ENCODE assay signal across 1 cellular context in the genomic region with DNA sequence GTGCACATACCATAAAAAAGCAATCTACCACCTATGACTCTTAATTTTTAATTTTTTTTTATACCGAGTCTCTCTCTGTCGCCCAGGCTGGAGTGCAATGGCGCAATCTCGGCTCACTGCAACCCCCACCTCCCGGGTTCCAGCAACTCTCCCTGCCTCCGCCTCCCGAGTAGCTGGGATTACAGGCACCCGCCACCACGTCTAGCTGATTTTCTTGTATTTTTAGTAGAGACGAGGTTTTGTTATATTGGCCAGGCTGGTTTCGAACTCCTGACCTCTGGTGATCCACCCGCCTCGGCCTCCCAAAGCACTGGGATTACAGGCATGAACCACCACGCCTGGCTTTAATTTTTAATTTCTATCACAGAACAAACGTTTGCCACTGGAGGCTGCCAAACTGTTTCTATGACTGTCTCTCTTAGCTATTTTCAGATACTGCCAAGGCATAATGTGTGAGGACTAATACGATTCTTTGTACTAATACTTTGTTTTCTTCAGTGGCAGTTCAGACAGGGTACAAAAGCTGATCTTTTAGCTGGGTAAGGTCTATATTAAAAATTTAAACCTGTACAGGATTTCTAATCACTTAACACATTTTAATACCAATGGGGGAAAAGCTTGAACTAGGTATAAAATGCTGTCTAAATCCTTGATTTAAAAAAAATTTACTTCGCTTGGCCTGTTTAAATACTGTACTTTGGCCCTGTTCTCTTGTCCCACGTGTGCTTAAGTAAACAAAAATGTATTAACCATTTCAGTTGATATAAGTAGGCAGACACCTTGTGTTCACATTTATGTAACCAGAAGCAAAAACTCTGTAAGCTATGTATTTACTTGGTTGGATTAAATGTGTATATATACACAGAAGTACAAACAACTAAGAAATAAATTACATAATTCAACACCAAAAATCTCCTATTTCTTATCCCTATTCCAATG.
A peak's percentile ranks its signal among the peaks of the same experiment; 100 is the strongest.
TF ChIP-seq lines count a peak whose summit lies in the region.

No MANE protein-coding gene starts in this region.

TF ChIP-seq in HepG2, 621 proteins besides CTCF, POLR2A, EP300 and RAD21 (continued from another document and continues in another):
- TF ChIP-seq ZNF281 (CRISPR knock-in tag; IDR thresholded peaks at IDR 0.05; ENCODE audit: borderline replicate concordance) (peak; percentile 49; the same call in 1 of the 2 replicates), MBD4 (IDR thresholded peaks at IDR 0.05; ENCODE audit: borderline replicate concordance, low read length) (no peak), DRAP1 (CRISPR knock-in tag; IDR thresholded peaks at IDR 0.05) (peak; percentile 43), KMT2B (CRISPR knock-in tag; IDR thresholded peaks at IDR 0.05) (peak; percentile 54), ZNF501 (CRISPR knock-in tag; IDR thresholded peaks at IDR 0.05) (peak; percentile 40; the same call in 1 of the 2 replicates), TCF7L2 (IDR thresholded peaks at IDR 0.05; ENCODE audit: low read depth, low read length) (no peak), HDAC1 (CRISPR knock-in tag; IDR thresholded peaks at IDR 0.05) (0 out of 2 replicates have a peak, but pooled peaks have one; percentile 61), ZNF557 (CRISPR knock-in tag; IDR thresholded peaks at IDR 0.05) (no peak), KLF16 (CRISPR knock-in tag; IDR thresholded peaks at IDR 0.05) (0 out of 4 replicates have a peak, but pooled peaks of 1 of the 2 experiments have one; percentile 36), YEATS4 (CRISPR knock-in tag; IDR thresholded peaks at IDR 0.05; ENCODE audit: borderline replicate concordance) (peak; percentile 54; the same call in 1 of the 2 replicates), KDM1A (CRISPR knock-in tag; IDR thresholded peaks at IDR 0.05) (0 out of 2 replicates have a peak, but pooled peaks have one; percentile 21), MYPOP (CRISPR knock-in tag; IDR thresholded peaks at IDR 0.05) (peak; percentile 41; the same call in 1 of the 2 replicates), PHF5A (CRISPR knock-in tag; IDR thresholded peaks at IDR 0.05; ENCODE audit: low read depth, unreplicated experiment) (peak; percentile 30), FOXK1 (CRISPR knock-in tag; IDR thresholded peaks at IDR 0.05; ENCODE audit: borderline replicate concordance, low read depth) (peak; percentile 41; the same call in 1 of the 2 replicates), BHLHE40 (IDR thresholded peaks at IDR 0.05; ENCODE audit: low read length) (peak; percentile 32; the same call in 1 of the 2 replicates), ARID3A (IDR thresholded peaks at IDR 0.05; ENCODE audit: low read depth, low read length) (peak; percentile 82), ZNF274 (CRISPR knock-in tag; IDR thresholded peaks at IDR 0.05) (peak; percentile 32; the same call in 1 of the 2 replicates), RARA (CRISPR knock-in tag; IDR thresholded peaks at IDR 0.05) (0 out of 2 replicates have a peak, but pooled peaks have one; percentile 10), TEAD3 (CRISPR knock-in tag; optimal IDR thresholded peaks at IDR 0.05; ENCODE audit: borderline replicate concordance) (peak; percentile 37), MNT (IDR thresholded peaks at IDR 0.05) (peak; percentile 57), SIN3A (IDR thresholded peaks at IDR 0.05; ENCODE audit: borderline replicate concordance, low read depth, low read length) (0 out of 2 replicates have a peak, but pooled peaks have one; percentile 51), CCDC6 (CRISPR knock-in tag; IDR thresholded peaks at IDR 0.05) (peak; percentile 23; the same call in 1 of the 2 replicates)
- TF ChIP-seq, protein P1, sequence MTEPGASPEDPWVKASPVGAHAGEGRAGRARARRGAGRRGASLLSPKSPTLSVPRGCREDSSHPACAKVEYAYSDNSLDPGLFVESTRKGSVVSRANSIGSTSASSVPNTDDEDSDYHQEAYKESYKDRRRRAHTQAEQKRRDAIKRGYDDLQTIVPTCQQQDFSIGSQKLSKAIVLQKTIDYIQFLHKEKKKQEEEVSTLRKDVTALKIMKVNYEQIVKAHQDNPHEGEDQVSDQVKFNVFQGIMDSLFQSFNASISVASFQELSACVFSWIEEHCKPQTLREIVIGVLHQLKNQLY (CRISPR knock-in tag; IDR thresholded peaks at IDR 0.05): peak; percentile 79
- TF ChIP-seq, protein P2, sequence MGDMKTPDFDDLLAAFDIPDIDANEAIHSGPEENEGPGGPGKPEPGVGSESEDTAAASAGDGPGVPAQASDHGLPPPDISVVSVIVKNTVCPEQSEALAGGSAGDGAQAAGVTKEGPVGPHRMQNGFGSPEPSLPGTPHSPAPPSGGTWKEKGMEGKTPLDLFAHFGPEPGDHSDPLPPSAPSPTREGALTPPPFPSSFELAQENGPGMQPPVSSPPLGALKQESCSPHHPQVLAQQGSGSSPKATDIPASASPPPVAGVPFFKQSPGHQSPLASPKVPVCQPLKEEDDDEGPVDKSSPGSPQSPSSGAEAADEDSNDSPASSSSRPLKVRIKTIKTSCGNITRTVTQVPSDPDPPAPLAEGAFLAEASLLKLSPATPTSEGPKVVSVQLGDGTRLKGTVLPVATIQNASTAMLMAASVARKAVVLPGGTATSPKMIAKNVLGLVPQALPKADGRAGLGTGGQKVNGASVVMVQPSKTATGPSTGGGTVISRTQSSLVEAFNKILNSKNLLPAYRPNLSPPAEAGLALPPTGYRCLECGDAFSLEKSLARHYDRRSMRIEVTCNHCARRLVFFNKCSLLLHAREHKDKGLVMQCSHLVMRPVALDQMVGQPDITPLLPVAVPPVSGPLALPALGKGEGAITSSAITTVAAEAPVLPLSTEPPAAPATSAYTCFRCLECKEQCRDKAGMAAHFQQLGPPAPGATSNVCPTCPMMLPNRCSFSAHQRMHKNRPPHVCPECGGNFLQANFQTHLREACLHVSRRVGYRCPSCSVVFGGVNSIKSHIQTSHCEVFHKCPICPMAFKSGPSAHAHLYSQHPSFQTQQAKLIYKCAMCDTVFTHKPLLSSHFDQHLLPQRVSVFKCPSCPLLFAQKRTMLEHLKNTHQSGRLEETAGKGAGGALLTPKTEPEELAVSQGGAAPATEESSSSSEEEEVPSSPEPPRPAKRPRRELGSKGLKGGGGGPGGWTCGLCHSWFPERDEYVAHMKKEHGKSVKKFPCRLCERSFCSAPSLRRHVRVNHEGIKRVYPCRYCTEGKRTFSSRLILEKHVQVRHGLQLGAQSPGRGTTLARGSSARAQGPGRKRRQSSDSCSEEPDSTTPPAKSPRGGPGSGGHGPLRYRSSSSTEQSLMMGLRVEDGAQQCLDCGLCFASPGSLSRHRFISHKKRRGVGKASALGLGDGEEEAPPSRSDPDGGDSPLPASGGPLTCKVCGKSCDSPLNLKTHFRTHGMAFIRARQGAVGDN (CRISPR knock-in tag; IDR thresholded peaks at IDR 0.05): peak; percentile 47
- TF ChIP-seq, protein P3, sequence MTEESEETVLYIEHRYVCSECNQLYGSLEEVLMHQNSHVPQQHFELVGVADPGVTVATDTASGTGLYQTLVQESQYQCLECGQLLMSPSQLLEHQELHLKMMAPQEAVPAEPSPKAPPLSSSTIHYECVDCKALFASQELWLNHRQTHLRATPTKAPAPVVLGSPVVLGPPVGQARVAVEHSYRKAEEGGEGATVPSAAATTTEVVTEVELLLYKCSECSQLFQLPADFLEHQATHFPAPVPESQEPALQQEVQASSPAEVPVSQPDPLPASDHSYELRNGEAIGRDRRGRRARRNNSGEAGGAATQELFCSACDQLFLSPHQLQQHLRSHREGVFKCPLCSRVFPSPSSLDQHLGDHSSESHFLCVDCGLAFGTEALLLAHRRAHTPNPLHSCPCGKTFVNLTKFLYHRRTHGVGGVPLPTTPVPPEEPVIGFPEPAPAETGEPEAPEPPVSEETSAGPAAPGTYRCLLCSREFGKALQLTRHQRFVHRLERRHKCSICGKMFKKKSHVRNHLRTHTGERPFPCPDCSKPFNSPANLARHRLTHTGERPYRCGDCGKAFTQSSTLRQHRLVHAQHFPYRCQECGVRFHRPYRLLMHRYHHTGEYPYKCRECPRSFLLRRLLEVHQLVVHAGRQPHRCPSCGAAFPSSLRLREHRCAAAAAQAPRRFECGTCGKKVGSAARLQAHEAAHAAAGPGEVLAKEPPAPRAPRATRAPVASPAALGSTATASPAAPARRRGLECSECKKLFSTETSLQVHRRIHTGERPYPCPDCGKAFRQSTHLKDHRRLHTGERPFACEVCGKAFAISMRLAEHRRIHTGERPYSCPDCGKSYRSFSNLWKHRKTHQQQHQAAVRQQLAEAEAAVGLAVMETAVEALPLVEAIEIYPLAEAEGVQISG (CRISPR knock-in tag; IDR thresholded peaks at IDR 0.05): peak; percentile 36; the same call in 1 of the 2 replicates
- TF ChIP-seq, protein P4, sequence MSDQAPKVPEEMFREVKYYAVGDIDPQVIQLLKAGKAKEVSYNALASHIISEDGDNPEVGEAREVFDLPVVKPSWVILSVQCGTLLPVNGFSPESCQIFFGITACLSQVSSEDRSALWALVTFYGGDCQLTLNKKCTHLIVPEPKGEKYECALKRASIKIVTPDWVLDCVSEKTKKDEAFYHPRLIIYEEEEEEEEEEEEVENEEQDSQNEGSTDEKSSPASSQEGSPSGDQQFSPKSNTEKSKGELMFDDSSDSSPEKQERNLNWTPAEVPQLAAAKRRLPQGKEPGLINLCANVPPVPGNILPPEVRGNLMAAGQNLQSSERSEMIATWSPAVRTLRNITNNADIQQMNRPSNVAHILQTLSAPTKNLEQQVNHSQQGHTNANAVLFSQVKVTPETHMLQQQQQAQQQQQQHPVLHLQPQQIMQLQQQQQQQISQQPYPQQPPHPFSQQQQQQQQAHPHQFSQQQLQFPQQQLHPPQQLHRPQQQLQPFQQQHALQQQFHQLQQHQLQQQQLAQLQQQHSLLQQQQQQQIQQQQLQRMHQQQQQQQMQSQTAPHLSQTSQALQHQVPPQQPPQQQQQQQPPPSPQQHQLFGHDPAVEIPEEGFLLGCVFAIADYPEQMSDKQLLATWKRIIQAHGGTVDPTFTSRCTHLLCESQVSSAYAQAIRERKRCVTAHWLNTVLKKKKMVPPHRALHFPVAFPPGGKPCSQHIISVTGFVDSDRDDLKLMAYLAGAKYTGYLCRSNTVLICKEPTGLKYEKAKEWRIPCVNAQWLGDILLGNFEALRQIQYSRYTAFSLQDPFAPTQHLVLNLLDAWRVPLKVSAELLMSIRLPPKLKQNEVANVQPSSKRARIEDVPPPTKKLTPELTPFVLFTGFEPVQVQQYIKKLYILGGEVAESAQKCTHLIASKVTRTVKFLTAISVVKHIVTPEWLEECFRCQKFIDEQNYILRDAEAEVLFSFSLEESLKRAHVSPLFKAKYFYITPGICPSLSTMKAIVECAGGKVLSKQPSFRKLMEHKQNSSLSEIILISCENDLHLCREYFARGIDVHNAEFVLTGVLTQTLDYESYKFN (CRISPR knock-in tag; conservative IDR thresholded peaks at IDR 0.05): peak; percentile 66
- TF ChIP-seq, protein P5, sequence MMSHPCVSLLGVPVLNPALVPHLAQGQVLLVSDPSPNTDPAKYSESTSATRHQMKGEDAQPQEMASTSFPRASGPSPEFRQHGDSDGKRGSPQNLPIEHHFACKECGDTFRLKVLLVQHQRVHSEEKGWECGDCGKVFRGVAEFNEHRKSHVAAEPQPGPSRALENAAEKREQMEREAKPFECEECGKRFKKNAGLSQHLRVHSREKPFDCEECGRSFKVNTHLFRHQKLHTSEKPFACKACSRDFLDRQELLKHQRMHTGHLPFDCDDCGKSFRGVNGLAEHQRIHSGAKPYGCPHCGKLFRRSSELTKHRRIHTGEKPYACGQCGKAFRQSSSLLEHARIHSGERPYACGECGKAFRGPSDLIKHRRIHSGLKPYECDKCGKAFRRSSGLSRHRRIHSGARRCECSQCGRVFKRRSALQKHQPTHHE (CRISPR knock-in tag; IDR thresholded peaks at IDR 0.05; ENCODE audit: borderline replicate concordance): no peak
